In genomic region chr5:178201927-178202235, GRCh38 we compare ENCODE assay signal across 17 cellular contexts. TPM values are rescaled to one million over a fixed set of nuclear protein-coding genes. Genes with fewer than 3 reads are reported as not detected.
A peak's percentile ranks its signal among the peaks of the same experiment; 100 is the strongest.
DNase-seq lines count a peak whose midpoint lies in the region; ATAC-seq and TF ChIP-seq lines count a peak whose summit lies in the region.
"Had no signal": no experiment of that assay in that cellular context is flagged by ENCODE, and none has a peak within 500 bp of the region (broad histone marks: within the 10 kb centered on the region; RNA-seq: fewer than 3 reads in every experiment).

No MANE protein-coding gene starts in this region.

- H3K27ac Mint-ChIP-seq in activated T-cell treated with anti-CD3 and anti-CD28 coated beads, Interleukin-2, amount 50 U/mL, for 24 hours, result no peak overlapping the region
- H3K27ac Mint-ChIP-seq in activated T-cell treated with anti-CD3 and anti-CD28 coated beads, Interleukin-2, amount 50 U/mL, for 72 hours, result no peak overlapping the region
- H3K27ac Mint-ChIP-seq in activated T-helper 1 cell treated with anti-CD3 and anti-CD28 coated beads, Interleukin-12 subunit alpha, Interleukin-12 subunit beta, Interleukin-2, Interleukin-4 antibody, amounts not matched to agents 30 ng/mL and 10 ng/mL and 1 ng/mL, durations not matched to agents 14 hours and 24 hours and 36 hours, result no peak overlapping the region
- no peak overlapping the region for H3K27ac Mint-ChIP-seq in progenitor cell of endocrine pancreas
- H3K27ac Mint-ChIP-seq: stimulated activated naive CD8-positive, alpha-beta T cell treated with anti-CD3 and anti-CD28 coated beads, Interleukin-15, amount 100 ng/mL, for 72 hours had no signal

- H3K36me3 Mint-ChIP-seq in activated T-cell treated with anti-CD3 and anti-CD28 coated beads, Interleukin-2, amount 50 U/mL, for 24 hours (ENCODE audit: low read depth), result peaks cover 21% of the 10 kb centered on the region
- peaks cover 15% of the 10 kb centered on the region in 2 donors for H3K36me3 Mint-ChIP-seq in activated T-cell treated with anti-CD3 and anti-CD28 coated beads, Interleukin-2, amount 50 U/mL, for 72 hours (ENCODE audit: insufficient read depth in 2 of 2)
- peaks cover 18% of the 10 kb centered on the region for H3K36me3 Mint-ChIP-seq in activated T-helper 1 cell treated with anti-CD3 and anti-CD28 coated beads, Interleukin-12 subunit alpha, Interleukin-12 subunit beta, Interleukin-2, Interleukin-4 antibody, amounts not matched to agents 30 ng/mL and 10 ng/mL and 1 ng/mL, durations not matched to agents 14 hours and 24 hours and 36 hours (ENCODE audit: low read depth)
- peaks cover 14% of the 10 kb centered on the region for H3K36me3 Mint-ChIP-seq in progenitor cell of endocrine pancreas (ENCODE audit: insufficient read depth)

- DNase-seq in activated T-cell treated with anti-CD3 and anti-CD28 coated beads, Interleukin-2, amount 50 U/mL, for 24 hours, result peak; percentile 20
- DNase-seq in activated T-cell treated with anti-CD3 and anti-CD28 coated beads, Interleukin-2, amount 50 U/mL, for 72 hours, result no peak
- DNase-seq in M059J (ENCODE audit: low read depth), result peak; percentile 46
- DNase-seq in activated T-helper 1 cell treated with anti-CD3 and anti-CD28 coated beads, Interleukin-12 subunit alpha, Interleukin-12 subunit beta, Interleukin-2, Interleukin-4 antibody, amounts not matched to agents 30 ng/mL and 10 ng/mL and 1 ng/mL, durations not matched to agents 14 hours and 24 hours and 36 hours (ENCODE audit: low spot score), result no peak
- no peak for DNase-seq in progenitor cell of endocrine pancreas (ENCODE audit: low spot score, unreplicated experiment)
- no peak for DNase-seq in effector CD4-positive, alpha-beta T cell
- DNase-seq: kidney; midbrain; NCI-H2081; pancreas; stimulated activated naive CD8-positive, alpha-beta T cell treated with anti-CD3 and anti-CD28 coated beads, Interleukin-15, amount 100 ng/mL, for 72 hours had no signal

- H3K4me3 Mint-ChIP-seq in activated T-cell treated with anti-CD3 and anti-CD28 coated beads, Interleukin-2, amount 50 U/mL, for 24 hours, result no peak overlapping the region
- no peak overlapping the region for H3K4me3 Mint-ChIP-seq in activated T-cell treated with anti-CD3 and anti-CD28 coated beads, Interleukin-2, amount 50 U/mL, for 72 hours
- H3K4me3 Mint-ChIP-seq in activated T-helper 1 cell treated with anti-CD3 and anti-CD28 coated beads, Interleukin-12 subunit alpha, Interleukin-12 subunit beta, Interleukin-2, Interleukin-4 antibody, amounts not matched to agents 30 ng/mL and 10 ng/mL and 1 ng/mL, durations not matched to agents 14 hours and 24 hours and 36 hours, result peak overlapping the region; percentile 37
- peak overlapping the region; percentile 58 for H3K4me3 Mint-ChIP-seq in progenitor cell of endocrine pancreas (ENCODE audit: low read depth)

- H3K9me3 Mint-ChIP-seq in activated T-cell treated with anti-CD3 and anti-CD28 coated beads, Interleukin-2, amount 50 U/mL, for 24 hours, result no peaks in the 10 kb centered on the region
- peaks cover 0 to 2% of the 10 kb centered on the region in 2 donors for H3K9me3 Mint-ChIP-seq in activated T-cell treated with anti-CD3 and anti-CD28 coated beads, Interleukin-2, amount 50 U/mL, for 72 hours
- no peaks in the 10 kb centered on the region for H3K9me3 Mint-ChIP-seq in activated T-helper 1 cell treated with anti-CD3 and anti-CD28 coated beads, Interleukin-12 subunit alpha, Interleukin-12 subunit beta, Interleukin-2, Interleukin-4 antibody, amounts not matched to agents 30 ng/mL and 10 ng/mL and 1 ng/mL, durations not matched to agents 14 hours and 24 hours and 36 hours
- H3K9me3 Mint-ChIP-seq in progenitor cell of endocrine pancreas (ENCODE audit: low read depth), result no peaks in the 10 kb centered on the region
- H3K9me3 Mint-ChIP-seq: stimulated activated naive CD8-positive, alpha-beta T cell treated with anti-CD3 and anti-CD28 coated beads, Interleukin-15, amount 100 ng/mL, for 72 hours had no signal

- H3K27me3 Mint-ChIP-seq in activated T-cell treated with anti-CD3 and anti-CD28 coated beads, Interleukin-2, amount 50 U/mL, for 24 hours, result peaks cover 2% of the 10 kb centered on the region
- H3K27me3 Mint-ChIP-seq in activated T-cell treated with anti-CD3 and anti-CD28 coated beads, Interleukin-2, amount 50 U/mL, for 72 hours (ENCODE audit: low read depth), result no peaks in the 10 kb centered on the region
- peaks cover 4% of the 10 kb centered on the region for H3K27me3 Mint-ChIP-seq in activated T-helper 1 cell treated with anti-CD3 and anti-CD28 coated beads, Interleukin-12 subunit alpha, Interleukin-12 subunit beta, Interleukin-2, Interleukin-4 antibody, amounts not matched to agents 30 ng/mL and 10 ng/mL and 1 ng/mL, durations not matched to agents 14 hours and 24 hours and 36 hours (ENCODE audit: insufficient read depth)
- peaks cover 3% of the 10 kb centered on the region for H3K27me3 Mint-ChIP-seq in progenitor cell of endocrine pancreas
- H3K27me3 Mint-ChIP-seq: stimulated activated naive CD8-positive, alpha-beta T cell treated with anti-CD3 and anti-CD28 coated beads, Interleukin-15, amount 100 ng/mL, for 72 hours had no signal

- no peak for ATAC-seq in activated T-cell treated with anti-CD3 and anti-CD28 coated beads, Interleukin-2, amount 50 U/mL, for 72 hours (replicated peaks in 1 of 2)
- ATAC-seq in HG03159 (IDR thresholded peaks at IDR 0.05; ENCODE audit: unreplicated experiment) (no peak), GM21423 (IDR thresholded peaks at IDR 0.05; ENCODE audit: unreplicated experiment) (no peak)
- ATAC-seq: pancreas; SK-N-SH treated with all-trans-retinoic acid at 6 μM for 48 hours; stimulated activated naive CD8-positive, alpha-beta T cell treated with anti-CD3 and anti-CD28 coated beads, Interleukin-15, amount 100 ng/mL, for 72 hours had no signal

- no peak for TF ChIP-seq CTCF in progenitor cell of endocrine pancreas (IDR thresholded peaks at IDR 0.05; ENCODE audit: unreplicated experiment)

- peaks cover 17% of the 10 kb centered on the region for H3K4me1 Mint-ChIP-seq in activated T-cell treated with anti-CD3 and anti-CD28 coated beads, Interleukin-2, amount 50 U/mL, for 24 hours (ENCODE audit: low read depth)
- peaks cover 12% of the 10 kb centered on the region for H3K4me1 Mint-ChIP-seq in activated T-cell treated with anti-CD3 and anti-CD28 coated beads, Interleukin-2, amount 50 U/mL, for 72 hours (ENCODE audit: low read depth)
- peaks cover 19% of the 10 kb centered on the region for H3K4me1 Mint-ChIP-seq in activated T-helper 1 cell treated with anti-CD3 and anti-CD28 coated beads, Interleukin-12 subunit alpha, Interleukin-12 subunit beta, Interleukin-2, Interleukin-4 antibody, amounts not matched to agents 30 ng/mL and 10 ng/mL and 1 ng/mL, durations not matched to agents 14 hours and 24 hours and 36 hours (ENCODE audit: low read depth)
- peaks cover 13% of the 10 kb centered on the region for H3K4me1 Mint-ChIP-seq in progenitor cell of endocrine pancreas (ENCODE audit: low read depth)

- intact Hi-C loops in activated T-helper 1 cell treated with anti-CD3 and anti-CD28 coated beads, Interleukin-12 subunit alpha, Interleukin-12 subunit beta, Interleukin-2, Interleukin-4 antibody, amounts not matched to agents 30 ng/mL and 10 ng/mL and 1 ng/mL, durations not matched to agents 14 hours and 24 hours and 36 hours (cut with micrococcal nuclease), result loop anchor here (10.0 kb wide), 2 partner anchors 1177 to 1413 kb away; partner anchors contain the start of gene ZNF346

RNA-seq across cellular contexts. Expression of gene HNRNPAB, which starts 2.5 kb away (rescaled TPM):
- total RNA-seq in activated T-cell treated with anti-CD3 and anti-CD28 coated beads, Interleukin-2, amount 50 U/mL, for 72 hours, result 100 to 1,000 TPM; 196 to 232 TPM
- total RNA-seq in M059J (2014; rRNA removed; shearing (Covaris generic)), result 85.0 and 137 TPM in 2 replicates
- total RNA-seq in activated T-helper 1 cell treated with anti-CD3 and anti-CD28 coated beads, Interleukin-12 subunit alpha, Interleukin-12 subunit beta, Interleukin-2, Interleukin-4 antibody, amounts not matched to agents 30 ng/mL and 10 ng/mL and 1 ng/mL, durations not matched to agents 14 hours and 24 hours and 36 hours, result 459 and 472 TPM in 2 replicates
- 214 and 223 TPM in 2 replicates for total RNA-seq in progenitor cell of endocrine pancreas

RNA-seq across cellular contexts. Expression of gene GMCL2, which starts 14.7 kb away (rescaled TPM):
- not detected for total RNA-seq in activated T-cell treated with anti-CD3 and anti-CD28 coated beads, Interleukin-2, amount 50 U/mL, for 72 hours
- not detected in 2 replicates for total RNA-seq in M059J (2014; rRNA removed; shearing (Covaris generic))
- not detected in 2 replicates for total RNA-seq in activated T-helper 1 cell treated with anti-CD3 and anti-CD28 coated beads, Interleukin-12 subunit alpha, Interleukin-12 subunit beta, Interleukin-2, Interleukin-4 antibody, amounts not matched to agents 30 ng/mL and 10 ng/mL and 1 ng/mL, durations not matched to agents 14 hours and 24 hours and 36 hours
- total RNA-seq in progenitor cell of endocrine pancreas, result not detected in 2 replicates
- total RNA-seq: epithelial cell of proximal tubule, glomerular endothelial cell, kidney, LHCN-M2, pancreas had no signal

RNA-seq across cellular contexts. Expression of gene PHYKPL, which starts 30.7 kb away (rescaled TPM):
- 10 to 100 TPM; 81.7 to 89.7 TPM for total RNA-seq in activated T-cell treated with anti-CD3 and anti-CD28 coated beads, Interleukin-2, amount 50 U/mL, for 72 hours
- total RNA-seq in M059J (2014; rRNA removed; shearing (Covaris generic)), result 4.8 and 7.8 TPM in 2 replicates
- total RNA-seq in activated T-helper 1 cell treated with anti-CD3 and anti-CD28 coated beads, Interleukin-12 subunit alpha, Interleukin-12 subunit beta, Interleukin-2, Interleukin-4 antibody, amounts not matched to agents 30 ng/mL and 10 ng/mL and 1 ng/mL, durations not matched to agents 14 hours and 24 hours and 36 hours, result 84.4 and 86.7 TPM in 2 replicates
- total RNA-seq in progenitor cell of endocrine pancreas, result 113 and 123 TPM in 2 replicates

RNA-seq across cellular contexts. Expression of gene NHP2, which starts 48.2 kb away (rescaled TPM):
- 100 to 1,000 TPM; 112 to 122 TPM for total RNA-seq in activated T-cell treated with anti-CD3 and anti-CD28 coated beads, Interleukin-2, amount 50 U/mL, for 72 hours
- 188 and 233 TPM in 2 replicates for total RNA-seq in M059J (2014; rRNA removed; shearing (Covaris generic))
- total RNA-seq in activated T-helper 1 cell treated with anti-CD3 and anti-CD28 coated beads, Interleukin-12 subunit alpha, Interleukin-12 subunit beta, Interleukin-2, Interleukin-4 antibody, amounts not matched to agents 30 ng/mL and 10 ng/mL and 1 ng/mL, durations not matched to agents 14 hours and 24 hours and 36 hours, result 264 and 265 TPM in 2 replicates
- total RNA-seq in progenitor cell of endocrine pancreas, result 114 and 119 TPM in 2 replicates

Comparison
In these comparisons a context has a peak if more than half of its experiments do, and no peak if none do; other contexts are left out.
1. DNase-seq: peak in activated T-cell treated with anti-CD3 and anti-CD28 coated beads, Interleukin-2, amount 50 U/mL, for 24 hours (single experiment) and M059J (single experiment); none in activated T-cell treated with anti-CD3 and anti-CD28 coated beads, Interleukin-2, amount 50 U/mL, for 72 hours (0 of 2), activated T-helper 1 cell treated with anti-CD3 and anti-CD28 coated beads, Interleukin-12 subunit alpha, Interleukin-12 subunit beta, Interleukin-2, Interleukin-4 antibody, amounts not matched to agents 30 ng/mL and 10 ng/mL and 1 ng/mL, durations not matched to agents 14 hours and 24 hours and 36 hours (single experiment), progenitor cell of endocrine pancreas (single experiment) and effector CD4-positive, alpha-beta T cell (single experiment).
2. H3K4me3 Mint-ChIP-seq: peak in activated T-helper 1 cell treated with anti-CD3 and anti-CD28 coated beads, Interleukin-12 subunit alpha, Interleukin-12 subunit beta, Interleukin-2, Interleukin-4 antibody, amounts not matched to agents 30 ng/mL and 10 ng/mL and 1 ng/mL, durations not matched to agents 14 hours and 24 hours and 36 hours (single experiment) and progenitor cell of endocrine pancreas (single experiment); none in activated T-cell treated with anti-CD3 and anti-CD28 coated beads, Interleukin-2, amount 50 U/mL, for 24 hours (single experiment) and activated T-cell treated with anti-CD3 and anti-CD28 coated beads, Interleukin-2, amount 50 U/mL, for 72 hours (0 of 2).